In the genomic region with DNA sequence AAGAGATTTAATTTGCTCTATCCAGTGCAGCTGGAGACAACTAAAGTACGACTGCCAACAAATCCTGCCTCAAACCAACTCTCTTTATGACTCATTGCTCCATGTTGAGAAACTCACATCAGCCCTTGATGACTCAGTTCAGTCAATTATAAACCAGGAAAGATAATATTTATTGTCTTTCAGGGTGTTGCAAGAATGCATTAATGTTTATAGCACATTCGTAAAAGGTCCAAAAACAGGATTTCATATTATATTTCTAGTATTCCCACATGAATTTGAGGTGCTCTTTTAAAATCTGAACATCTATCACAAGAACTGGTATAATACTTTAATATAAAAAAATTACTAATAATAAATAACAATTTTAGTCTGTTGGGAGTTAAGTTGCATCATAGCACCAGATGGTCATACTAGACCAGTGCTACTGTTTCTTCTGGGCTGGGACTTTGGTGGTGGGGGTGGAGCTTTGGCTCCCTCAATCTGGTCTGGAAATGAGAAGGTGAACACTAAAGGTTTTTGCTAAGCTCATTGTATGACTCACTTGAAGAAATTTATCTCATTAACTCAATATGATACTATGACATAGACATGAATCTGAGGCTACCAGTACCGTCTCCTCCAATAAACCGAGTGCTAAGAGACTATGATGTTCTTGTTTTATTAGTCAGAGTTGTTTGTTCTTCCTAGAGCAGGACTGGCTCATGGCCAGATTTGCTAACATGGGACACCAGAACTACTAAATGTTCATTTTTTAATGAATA, we compare ENCODE assay signal across 1 cellular context.
TF ChIP-seq lines count a peak whose summit lies in the region.

No MANE protein-coding gene starts in this region.

TF ChIP-seq in HepG2, 621 proteins besides CTCF, POLR2A, EP300 and RAD21 (continued from another document and continues in another):
- TF ChIP-seq, protein P1, sequence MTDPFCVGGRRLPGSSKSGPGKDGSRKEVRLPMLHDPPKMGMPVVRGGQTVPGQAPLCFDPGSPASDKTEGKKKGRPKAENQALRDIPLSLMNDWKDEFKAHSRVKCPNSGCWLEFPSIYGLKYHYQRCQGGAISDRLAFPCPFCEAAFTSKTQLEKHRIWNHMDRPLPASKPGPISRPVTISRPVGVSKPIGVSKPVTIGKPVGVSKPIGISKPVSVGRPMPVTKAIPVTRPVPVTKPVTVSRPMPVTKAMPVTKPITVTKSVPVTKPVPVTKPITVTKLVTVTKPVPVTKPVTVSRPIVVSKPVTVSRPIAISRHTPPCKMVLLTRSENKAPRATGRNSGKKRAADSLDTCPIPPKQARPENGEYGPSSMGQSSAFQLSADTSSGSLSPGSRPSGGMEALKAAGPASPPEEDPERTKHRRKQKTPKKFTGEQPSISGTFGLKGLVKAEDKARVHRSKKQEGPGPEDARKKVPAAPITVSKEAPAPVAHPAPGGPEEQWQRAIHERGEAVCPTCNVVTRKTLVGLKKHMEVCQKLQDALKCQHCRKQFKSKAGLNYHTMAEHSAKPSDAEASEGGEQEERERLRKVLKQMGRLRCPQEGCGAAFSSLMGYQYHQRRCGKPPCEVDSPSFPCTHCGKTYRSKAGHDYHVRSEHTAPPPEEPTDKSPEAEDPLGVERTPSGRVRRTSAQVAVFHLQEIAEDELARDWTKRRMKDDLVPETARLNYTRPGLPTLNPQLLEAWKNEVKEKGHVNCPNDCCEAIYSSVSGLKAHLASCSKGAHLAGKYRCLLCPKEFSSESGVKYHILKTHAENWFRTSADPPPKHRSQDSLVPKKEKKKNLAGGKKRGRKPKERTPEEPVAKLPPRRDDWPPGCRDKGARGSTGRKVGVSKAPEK (CRISPR knock-in tag; IDR thresholded peaks at IDR 0.05; ENCODE audit: borderline replicate concordance), result no peak
- TF ChIP-seq CENPT (CRISPR knock-in tag; IDR thresholded peaks at IDR 0.05; ENCODE audit: low read depth) (no peak), GPN1 (CRISPR knock-in tag; IDR thresholded peaks at IDR 0.05; ENCODE audit: borderline replicate concordance) (no peak), ZNF441 (CRISPR knock-in tag; IDR thresholded peaks at IDR 0.05; ENCODE audit: borderline replicate concordance) (no peak), ZSCAN12 (CRISPR knock-in tag; IDR thresholded peaks at IDR 0.05) (no peak), RORA (CRISPR knock-in tag; IDR thresholded peaks at IDR 0.05) (no peak), ZNF484 (CRISPR knock-in tag; IDR thresholded peaks at IDR 0.05; ENCODE audit: borderline replicate concordance, low read depth) (no peak), TBX3 (IDR thresholded peaks at IDR 0.05; ENCODE audit: borderline replicate concordance) (no peak), ZNF33A (CRISPR knock-in tag; IDR thresholded peaks at IDR 0.05; ENCODE audit: borderline replicate concordance) (no peak), KLF15 (CRISPR knock-in tag; IDR thresholded peaks at IDR 0.05; ENCODE audit: borderline replicate concordance) (no peak), ARNT2 (CRISPR knock-in tag; IDR thresholded peaks at IDR 0.05; ENCODE audit: low read depth) (no peak), GABPB1 (CRISPR knock-in tag; IDR thresholded peaks at IDR 0.05) (no peak)
- TF ChIP-seq, protein P2, sequence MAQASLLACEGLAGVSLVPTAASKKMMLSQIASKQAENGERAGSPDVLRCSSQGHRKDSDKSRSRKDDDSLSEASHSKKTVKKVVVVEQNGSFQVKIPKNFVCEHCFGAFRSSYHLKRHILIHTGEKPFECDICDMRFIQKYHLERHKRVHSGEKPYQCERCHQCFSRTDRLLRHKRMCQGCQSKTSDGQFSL (CRISPR knock-in tag; IDR thresholded peaks at IDR 0.05), result no peak
- TF ChIP-seq, protein P3, sequence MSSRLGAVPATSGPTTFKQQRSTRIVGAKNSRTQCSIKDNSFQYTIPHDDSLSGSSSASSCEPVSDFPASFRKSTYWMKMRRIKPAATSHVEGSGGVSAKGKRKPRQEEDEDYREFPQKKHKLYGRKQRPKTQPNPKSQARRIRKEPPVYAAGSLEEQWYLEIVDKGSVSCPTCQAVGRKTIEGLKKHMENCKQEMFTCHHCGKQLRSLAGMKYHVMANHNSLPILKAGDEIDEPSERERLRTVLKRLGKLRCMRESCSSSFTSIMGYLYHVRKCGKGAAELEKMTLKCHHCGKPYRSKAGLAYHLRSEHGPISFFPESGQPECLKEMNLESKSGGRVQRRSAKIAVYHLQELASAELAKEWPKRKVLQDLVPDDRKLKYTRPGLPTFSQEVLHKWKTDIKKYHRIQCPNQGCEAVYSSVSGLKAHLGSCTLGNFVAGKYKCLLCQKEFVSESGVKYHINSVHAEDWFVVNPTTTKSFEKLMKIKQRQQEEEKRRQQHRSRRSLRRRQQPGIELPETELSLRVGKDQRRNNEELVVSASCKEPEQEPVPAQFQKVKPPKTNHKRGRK (CRISPR knock-in tag; IDR thresholded peaks at IDR 0.05), result no peak
- TF ChIP-seq, protein P4, sequence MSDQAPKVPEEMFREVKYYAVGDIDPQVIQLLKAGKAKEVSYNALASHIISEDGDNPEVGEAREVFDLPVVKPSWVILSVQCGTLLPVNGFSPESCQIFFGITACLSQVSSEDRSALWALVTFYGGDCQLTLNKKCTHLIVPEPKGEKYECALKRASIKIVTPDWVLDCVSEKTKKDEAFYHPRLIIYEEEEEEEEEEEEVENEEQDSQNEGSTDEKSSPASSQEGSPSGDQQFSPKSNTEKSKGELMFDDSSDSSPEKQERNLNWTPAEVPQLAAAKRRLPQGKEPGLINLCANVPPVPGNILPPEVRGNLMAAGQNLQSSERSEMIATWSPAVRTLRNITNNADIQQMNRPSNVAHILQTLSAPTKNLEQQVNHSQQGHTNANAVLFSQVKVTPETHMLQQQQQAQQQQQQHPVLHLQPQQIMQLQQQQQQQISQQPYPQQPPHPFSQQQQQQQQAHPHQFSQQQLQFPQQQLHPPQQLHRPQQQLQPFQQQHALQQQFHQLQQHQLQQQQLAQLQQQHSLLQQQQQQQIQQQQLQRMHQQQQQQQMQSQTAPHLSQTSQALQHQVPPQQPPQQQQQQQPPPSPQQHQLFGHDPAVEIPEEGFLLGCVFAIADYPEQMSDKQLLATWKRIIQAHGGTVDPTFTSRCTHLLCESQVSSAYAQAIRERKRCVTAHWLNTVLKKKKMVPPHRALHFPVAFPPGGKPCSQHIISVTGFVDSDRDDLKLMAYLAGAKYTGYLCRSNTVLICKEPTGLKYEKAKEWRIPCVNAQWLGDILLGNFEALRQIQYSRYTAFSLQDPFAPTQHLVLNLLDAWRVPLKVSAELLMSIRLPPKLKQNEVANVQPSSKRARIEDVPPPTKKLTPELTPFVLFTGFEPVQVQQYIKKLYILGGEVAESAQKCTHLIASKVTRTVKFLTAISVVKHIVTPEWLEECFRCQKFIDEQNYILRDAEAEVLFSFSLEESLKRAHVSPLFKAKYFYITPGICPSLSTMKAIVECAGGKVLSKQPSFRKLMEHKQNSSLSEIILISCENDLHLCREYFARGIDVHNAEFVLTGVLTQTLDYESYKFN (CRISPR knock-in tag; conservative IDR thresholded peaks at IDR 0.05), result peak; percentile 69
- TF ChIP-seq, protein P5, sequence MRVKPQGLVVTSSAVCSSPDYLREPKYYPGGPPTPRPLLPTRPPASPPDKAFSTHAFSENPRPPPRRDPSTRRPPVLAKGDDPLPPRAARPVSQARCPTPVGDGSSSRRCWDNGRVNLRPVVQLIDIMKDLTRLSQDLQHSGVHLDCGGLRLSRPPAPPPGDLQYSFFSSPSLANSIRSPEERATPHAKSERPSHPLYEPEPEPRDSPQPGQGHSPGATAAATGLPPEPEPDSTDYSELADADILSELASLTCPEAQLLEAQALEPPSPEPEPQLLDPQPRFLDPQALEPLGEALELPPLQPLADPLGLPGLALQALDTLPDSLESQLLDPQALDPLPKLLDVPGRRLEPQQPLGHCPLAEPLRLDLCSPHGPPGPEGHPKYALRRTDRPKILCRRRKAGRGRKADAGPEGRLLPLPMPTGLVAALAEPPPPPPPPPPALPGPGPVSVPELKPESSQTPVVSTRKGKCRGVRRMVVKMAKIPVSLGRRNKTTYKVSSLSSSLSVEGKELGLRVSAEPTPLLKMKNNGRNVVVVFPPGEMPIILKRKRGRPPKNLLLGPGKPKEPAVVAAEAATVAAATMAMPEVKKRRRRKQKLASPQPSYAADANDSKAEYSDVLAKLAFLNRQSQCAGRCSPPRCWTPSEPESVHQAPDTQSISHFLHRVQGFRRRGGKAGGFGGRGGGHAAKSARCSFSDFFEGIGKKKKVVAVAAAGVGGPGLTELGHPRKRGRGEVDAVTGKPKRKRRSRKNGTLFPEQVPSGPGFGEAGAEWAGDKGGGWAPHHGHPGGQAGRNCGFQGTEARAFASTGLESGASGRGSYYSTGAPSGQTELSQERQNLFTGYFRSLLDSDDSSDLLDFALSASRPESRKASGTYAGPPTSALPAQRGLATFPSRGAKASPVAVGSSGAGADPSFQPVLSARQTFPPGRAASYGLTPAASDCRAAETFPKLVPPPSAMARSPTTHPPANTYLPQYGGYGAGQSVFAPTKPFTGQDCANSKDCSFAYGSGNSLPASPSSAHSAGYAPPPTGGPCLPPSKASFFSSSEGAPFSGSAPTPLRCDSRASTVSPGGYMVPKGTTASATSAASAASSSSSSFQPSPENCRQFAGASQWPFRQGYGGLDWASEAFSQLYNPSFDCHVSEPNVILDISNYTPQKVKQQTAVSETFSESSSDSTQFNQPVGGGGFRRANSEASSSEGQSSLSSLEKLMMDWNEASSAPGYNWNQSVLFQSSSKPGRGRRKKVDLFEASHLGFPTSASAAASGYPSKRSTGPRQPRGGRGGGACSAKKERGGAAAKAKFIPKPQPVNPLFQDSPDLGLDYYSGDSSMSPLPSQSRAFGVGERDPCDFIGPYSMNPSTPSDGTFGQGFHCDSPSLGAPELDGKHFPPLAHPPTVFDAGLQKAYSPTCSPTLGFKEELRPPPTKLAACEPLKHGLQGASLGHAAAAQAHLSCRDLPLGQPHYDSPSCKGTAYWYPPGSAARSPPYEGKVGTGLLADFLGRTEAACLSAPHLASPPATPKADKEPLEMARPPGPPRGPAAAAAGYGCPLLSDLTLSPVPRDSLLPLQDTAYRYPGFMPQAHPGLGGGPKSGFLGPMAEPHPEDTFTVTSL (CRISPR knock-in tag; IDR thresholded peaks at IDR 0.05; ENCODE audit: borderline replicate concordance), result peak; percentile 42; the same call in 1 of the 2 replicates
- TF ChIP-seq, protein P6, sequence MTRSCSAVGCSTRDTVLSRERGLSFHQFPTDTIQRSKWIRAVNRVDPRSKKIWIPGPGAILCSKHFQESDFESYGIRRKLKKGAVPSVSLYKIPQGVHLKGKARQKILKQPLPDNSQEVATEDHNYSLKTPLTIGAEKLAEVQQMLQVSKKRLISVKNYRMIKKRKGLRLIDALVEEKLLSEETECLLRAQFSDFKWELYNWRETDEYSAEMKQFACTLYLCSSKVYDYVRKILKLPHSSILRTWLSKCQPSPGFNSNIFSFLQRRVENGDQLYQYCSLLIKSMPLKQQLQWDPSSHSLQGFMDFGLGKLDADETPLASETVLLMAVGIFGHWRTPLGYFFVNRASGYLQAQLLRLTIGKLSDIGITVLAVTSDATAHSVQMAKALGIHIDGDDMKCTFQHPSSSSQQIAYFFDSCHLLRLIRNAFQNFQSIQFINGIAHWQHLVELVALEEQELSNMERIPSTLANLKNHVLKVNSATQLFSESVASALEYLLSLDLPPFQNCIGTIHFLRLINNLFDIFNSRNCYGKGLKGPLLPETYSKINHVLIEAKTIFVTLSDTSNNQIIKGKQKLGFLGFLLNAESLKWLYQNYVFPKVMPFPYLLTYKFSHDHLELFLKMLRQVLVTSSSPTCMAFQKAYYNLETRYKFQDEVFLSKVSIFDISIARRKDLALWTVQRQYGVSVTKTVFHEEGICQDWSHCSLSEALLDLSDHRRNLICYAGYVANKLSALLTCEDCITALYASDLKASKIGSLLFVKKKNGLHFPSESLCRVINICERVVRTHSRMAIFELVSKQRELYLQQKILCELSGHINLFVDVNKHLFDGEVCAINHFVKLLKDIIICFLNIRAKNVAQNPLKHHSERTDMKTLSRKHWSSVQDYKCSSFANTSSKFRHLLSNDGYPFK (CRISPR knock-in tag; IDR thresholded peaks at IDR 0.05; ENCODE audit: borderline replicate concordance), result no peak
- TF ChIP-seq, protein P7, sequence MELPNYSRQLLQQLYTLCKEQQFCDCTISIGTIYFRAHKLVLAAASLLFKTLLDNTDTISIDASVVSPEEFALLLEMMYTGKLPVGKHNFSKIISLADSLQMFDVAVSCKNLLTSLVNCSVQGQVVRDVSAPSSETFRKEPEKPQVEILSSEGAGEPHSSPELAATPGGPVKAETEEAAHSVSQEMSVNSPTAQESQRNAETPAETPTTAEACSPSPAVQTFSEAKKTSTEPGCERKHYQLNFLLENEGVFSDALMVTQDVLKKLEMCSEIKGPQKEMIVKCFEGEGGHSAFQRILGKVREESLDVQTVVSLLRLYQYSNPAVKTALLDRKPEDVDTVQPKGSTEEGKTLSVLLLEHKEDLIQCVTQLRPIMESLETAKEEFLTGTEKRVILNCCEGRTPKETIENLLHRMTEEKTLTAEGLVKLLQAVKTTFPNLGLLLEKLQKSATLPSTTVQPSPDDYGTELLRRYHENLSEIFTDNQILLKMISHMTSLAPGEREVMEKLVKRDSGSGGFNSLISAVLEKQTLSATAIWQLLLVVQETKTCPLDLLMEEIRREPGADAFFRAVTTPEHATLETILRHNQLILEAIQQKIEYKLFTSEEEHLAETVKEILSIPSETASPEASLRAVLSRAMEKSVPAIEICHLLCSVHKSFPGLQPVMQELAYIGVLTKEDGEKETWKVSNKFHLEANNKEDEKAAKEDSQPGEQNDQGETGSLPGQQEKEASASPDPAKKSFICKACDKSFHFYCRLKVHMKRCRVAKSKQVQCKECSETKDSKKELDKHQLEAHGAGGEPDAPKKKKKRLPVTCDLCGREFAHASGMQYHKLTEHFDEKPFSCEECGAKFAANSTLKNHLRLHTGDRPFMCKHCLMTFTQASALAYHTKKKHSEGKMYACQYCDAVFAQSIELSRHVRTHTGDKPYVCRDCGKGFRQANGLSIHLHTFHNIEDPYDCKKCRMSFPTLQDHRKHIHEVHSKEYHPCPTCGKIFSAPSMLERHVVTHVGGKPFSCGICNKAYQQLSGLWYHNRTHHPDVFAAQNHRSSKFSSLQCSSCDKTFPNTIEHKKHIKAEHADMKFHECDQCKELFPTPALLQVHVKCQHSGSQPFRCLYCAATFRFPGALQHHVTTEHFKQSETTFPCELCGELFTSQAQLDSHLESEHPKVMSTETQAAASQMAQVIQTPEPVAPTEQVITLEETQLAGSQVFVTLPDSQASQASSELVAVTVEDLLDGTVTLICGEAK (IDR thresholded peaks at IDR 0.05), result no peak
- TF ChIP-seq, protein P7 (CRISPR knock-in tag; IDR thresholded peaks at IDR 0.05), result no peak
